In the genomic region with DNA sequence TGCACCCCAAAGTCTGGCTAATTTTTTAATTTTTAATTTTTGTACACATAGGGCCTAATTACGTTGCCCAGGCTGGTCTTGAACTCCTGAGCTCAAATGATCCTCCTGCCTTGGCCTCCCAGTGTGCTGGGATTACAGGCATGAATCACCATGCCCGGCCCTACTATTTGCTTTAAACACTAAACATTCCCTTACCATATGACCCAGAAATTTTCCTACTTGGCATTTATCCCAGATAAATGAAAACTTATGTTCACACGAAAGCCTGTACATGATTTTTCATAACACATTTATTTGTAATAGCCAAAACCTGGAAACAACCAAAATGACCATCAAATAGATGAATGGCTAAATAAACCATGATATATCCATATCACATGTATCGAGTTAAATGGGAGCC, we compare ENCODE assay signal across 18 cellular contexts. TPM values are rescaled to one million over a fixed set of nuclear protein-coding genes. Genes with fewer than 3 reads are reported as not detected.
DNase-seq lines count a peak whose midpoint lies in the region; ATAC-seq, FAIRE-seq and TF ChIP-seq lines count a peak whose summit lies in the region.
"Had no signal": no experiment of that assay in that cellular context is flagged by ENCODE, and none has a peak within 500 bp of the region (broad histone marks: within the 10 kb centered on the region; RNA-seq: fewer than 3 reads in every experiment).

No MANE protein-coding gene starts in this region.

- CTCF ChIA-PET in A549 (lab: Yijun Ruan, JAX) (no interaction called here), OCI-LY7 (lab: Charles Lee; ENCODE audit: unreplicated experiment) (no interaction called here), HepG2 (lab: Yijun Ruan, JAX; ENCODE audit: low intra/inter-chr PET ratio, low total read pairs) (no interaction called here)

- H3K27ac ChIP-seq in A549 (no peak overlapping the region), OCI-LY7 (ENCODE audit: low read depth, low read length, poor library complexity, severe bottlenecking) (no peak overlapping the region), HepG2 (ENCODE audit: extremely low read length, insufficient read depth, low read length) (no peak overlapping the region)
- H3K27ac ChIP-seq: C4-2B, SK-N-MC had no signal

- H3K4me1 Mint-ChIP-seq in HFFc6 (ENCODE audit: low read depth) = no peaks in the 10 kb centered on the region

- H4K20me1 ChIP-seq in OCI-LY7 (ENCODE audit: insufficient read depth, low read length) = no peaks in the 10 kb centered on the region
- H4K20me1 ChIP-seq in HepG2 (ENCODE audit: insufficient read depth, low read length) = no peaks in the 10 kb centered on the region

- H3K27me3 ChIP-seq in HepG2 (ENCODE audit: control insufficient read depth in 1 of 2, insufficient read depth in 2 of 2, low read length in 2 of 2) = no peaks in the 10 kb centered on the region

- POLR2A ChIA-PET in A549 (lab: Yijun Ruan, JAX) (no interaction called here), OCI-LY7 (lab: Charles Lee) (no interaction called here), HepG2 (lab: Yijun Ruan, JAX) (no interaction called here)

- H3K79me2 ChIP-seq in OCI-LY7 (ENCODE audit: insufficient read depth, low read depth, low read length) (no peaks in the 10 kb centered on the region), HepG2 (ENCODE audit: insufficient read depth, low read length) (no peaks in the 10 kb centered on the region)

- BruUV-seq in OCI-LY7 (replicated peaks; lab: Mats Ljungman, UMichigan) (no TSS peak), HepG2 (replicated peaks; lab: Mats Ljungman, UMichigan) (no TSS peak)

- TF ChIP-seq CTCF in A549 (IDR thresholded peaks at IDR 0.05) = no peak
- TF ChIP-seq CTCF in HFFc6 (IDR thresholded peaks at IDR 0.05) = no peak
- no peak for TF ChIP-seq CTCF in cardiac fibroblast (IDR thresholded peaks at IDR 0.05; ENCODE audit: low read depth, low read length)
- no peak for TF ChIP-seq CTCF in OCI-LY7 (conservative IDR thresholded peaks at IDR 0.05; ENCODE audit: low read length)
- no peak for TF ChIP-seq CTCF in HepG2 (CRISPR knock-in tag; IDR thresholded peaks at IDR 0.05)

- intact Hi-C loops in OCI-LY7 (cut with micrococcal nuclease; ENCODE audit: unreplicated experiment) (no loop called here), HepG2 (cut with micrococcal nuclease; ENCODE audit: unreplicated experiment) (no loop called here)

- H3K9me2 ChIP-seq in OCI-LY7 (ENCODE audit: insufficient read depth, low read length) = no peaks in the 10 kb centered on the region

- no peak overlapping the region for H3K9ac ChIP-seq in HepG2 (ENCODE audit: insufficient read depth, low read depth, low read length)

- no peaks in the 10 kb centered on the region for H3K9me3 ChIP-seq in A549
- no peaks in the 10 kb centered on the region for H3K9me3 ChIP-seq in OCI-LY7 (ENCODE audit: low read length)
- no peaks in the 10 kb centered on the region for H3K9me3 ChIP-seq in HepG2 (ENCODE audit: low read length)
- H3K9me3 ChIP-seq: HAP-1 had no signal

- in situ Hi-C loops in HepG2 (cut with HindIII; ENCODE audit: extremely low pct_ligation_motif_present, low pct_unique_long_range_greater_than_20kb) = no loop called here

- no peak for TF ChIP-seq RAD21 in A549 (conservative IDR thresholded peaks at IDR 0.05 in 1 of 2, IDR thresholded peaks at IDR 0.05 in 1 of 2)
- TF ChIP-seq RAD21 in HepG2 (CRISPR knock-in tag; IDR thresholded peaks at IDR 0.05) = no peak

- FAIRE-seq in A549 (lab: Jason Lieb, UNC) (no peak), HepG2 (lab: Jason Lieb, UNC) (no peak)
- FAIRE-seq: A204.1, RCC 7860 had no signal

- no peaks in the 10 kb centered on the region for H3K4me1 ChIP-seq in A549
- peaks cover 16% of the 10 kb centered on the region for H3K4me1 ChIP-seq in OCI-LY7 (ENCODE audit: insufficient read depth, low read length, poor library complexity, severe bottlenecking)
- H3K4me1 ChIP-seq in HepG2 (ENCODE audit: insufficient read depth, low read length) = no peaks in the 10 kb centered on the region
- H3K4me1 ChIP-seq: HAP-1 had no signal

- DNase-seq in A549 (ENCODE audit: low read depth in 1 of 2, low spot score in 1 of 2) = peak in 1 of 2 experiments; percentile 38
- peak; percentile 8 for DNase-seq in HFFc6
- DNase-seq in cardiac fibroblast (ENCODE audit: low read depth in 2 of 2) = peak; percentile 52 to 62
- DNase-seq in fibroblast of peridontal ligament (ENCODE audit: extremely low read depth) = peak; percentile 49
- DNase-seq in OCI-LY7 (ENCODE audit: low spot score) = no peak
- DNase-seq in HepG2 (ENCODE audit: low spot score) = no peak
- DNase-seq in NCI-H524 treated with DMSO at 0.1 percent for 48 hours (lab: John Stamatoyannopoulos, UW) = no peak
- DNase-seq in UCSD-AML1 (lab: John Stamatoyannopoulos, UW; ENCODE audit: unreplicated experiment) = no peak
- DNase-seq: KBM-7, MM.1S, NCI-H1092 treated with DMSO at 0.1 percent for 48 hours, NCI-H510A treated with DMSO at 0.1 percent for 48 hours, Right ventricle myocardium superior had no signal

- no peak overlapping the region for H2AFZ ChIP-seq in OCI-LY7 (ENCODE audit: low read length)
- no peak overlapping the region for H2AFZ ChIP-seq in HepG2 (ENCODE audit: low read length)

- no peak overlapping the region for H3K4me3 ChIP-seq in A549
- no peak overlapping the region for H3K4me3 ChIP-seq in cardiac fibroblast (replicated peaks in 1 of 2; ENCODE audit: low read depth in 2 of 2, low read length in 2 of 2)
- no peak overlapping the region for H3K4me3 ChIP-seq in OCI-LY7 (ENCODE audit: low read depth, low read length, poor library complexity, severe bottlenecking)
- H3K4me3 ChIP-seq in HepG2 (replicated peaks in 1 of 3; ENCODE audit: insufficient read depth in 1 of 3, low read depth in 2 of 3, low read length in 3 of 3) = no peak overlapping the region
- H3K4me3 ChIP-seq: HAP-1, SK-N-MC had no signal

- H3K27ac Mint-ChIP-seq in HFFc6 = no peak overlapping the region

- no peak overlapping the region for H3K4me3 Mint-ChIP-seq in HFFc6

- TF ChIP-seq POLR2A in A549 (IDR thresholded peaks at IDR 0.05; ENCODE audit: low read length) = no peak
- no peak for TF ChIP-seq POLR2A in HepG2 (IDR thresholded peaks at IDR 0.05; ENCODE audit: insufficient read depth in 1 of 2, low read depth in 2 of 2, low read length in 2 of 2)

- no peaks in the 10 kb centered on the region for H3K9me3 Mint-ChIP-seq in HFFc6

- H3K4me2 ChIP-seq in A549 (no peak overlapping the region), OCI-LY7 (ENCODE audit: low read length) (no peak overlapping the region), HepG2 (ENCODE audit: low read depth, low read length) (no peak overlapping the region)

- no peak for TF ChIP-seq EP300 in A549 (IDR thresholded peaks at IDR 0.05)
- TF ChIP-seq EP300 in HepG2 (IDR thresholded peaks at IDR 0.05; ENCODE audit: low read depth in 2 of 2, low read length in 2 of 2) = no peak
- TF ChIP-seq EP300 in HepG2 (CRISPR knock-in tag; IDR thresholded peaks at IDR 0.05; ENCODE audit: borderline replicate concordance) = no peak

- H3K27me3 Mint-ChIP-seq in HFFc6 (ENCODE audit: insufficient read depth) = no peaks in the 10 kb centered on the region; the same call in 1 of the 2 replicates

- H3K36me3 ChIP-seq in OCI-LY7 (ENCODE audit: insufficient read depth, low read length) (no peaks in the 10 kb centered on the region), HepG2 (replicated peaks in 1 of 2; ENCODE audit: control insufficient read depth in 1 of 2, insufficient read depth in 2 of 2, low read length in 2 of 2) (no peaks in the 10 kb centered on the region)
- H3K36me3 ChIP-seq: HAP-1 had no signal

- ATAC-seq in A549 (no peak), HepG2 (no peak)

- 55% methylated on average over 4 of the region's 4 CpGs for WGBS in A549 (ENCODE audit: missing lambda C conversion rate)
- WGBS in HepG2 (ENCODE audit: low lambda C conversion rate) = 74% methylated on average over 4 of the region's 4 CpGs

- no peaks in the 10 kb centered on the region for H3K36me3 Mint-ChIP-seq in HFFc6 (ENCODE audit: low read depth)

TF ChIP-seq in A549, 52 proteins besides CTCF, POLR2A, EP300 and RAD21 (continues in another document):
- no peak for TF ChIP-seq FOSL2 (IDR thresholded peaks at IDR 0.05)
- 0 out of 2 replicates have a peak, but pooled peaks have one; percentile 22 for TF ChIP-seq FOSL2 (CRISPR knock-in tag; IDR thresholded peaks at IDR 0.05)

TF ChIP-seq in HepG2, 621 proteins besides CTCF, POLR2A, EP300 and RAD21 (continues in another document):
- TF ChIP-seq ZBTB7B (CRISPR knock-in tag; IDR thresholded peaks at IDR 0.05) (no peak), RBM39 (IDR thresholded peaks at IDR 0.05; ENCODE audit: low read depth, low read length, poor library complexity, severe bottlenecking) (no peak)

RNA-seq across cellular contexts. Expression of a gene that starts 35.8 kb away (rescaled TPM):
- polyA plus RNA-seq in A549 (2011; rRNA removed) = 521 and 711 TPM in 2 replicates
- polyA plus RNA-seq in A549 (2012; cell fraction: cytosol; rRNA removed) = 320 and 532 TPM in 2 replicates
- polyA plus RNA-seq in A549 (2012; cell fraction: nucleus; rRNA removed) = 98.9 and 237 TPM in 2 replicates
- polyA plus RNA-seq in A549 (2017; fragmentation: RNase III; extraction: RNeasy Plus Mini Kit Qiagen cat#74134 plus additional on column Dnase treatment) = 534 to 612 TPM (median 540 TPM) in 3 replicates
- polyA minus RNA-seq in A549 (2011; rRNA and poly(A)+ RNA removed) = 97.1 and 134 TPM in 2 replicates
- 100 to 1,000 TPM; 181 to 275 (median 249) TPM for total RNA-seq in HFFc6 (2021; fragmentation: NEBNext Ultra II Directional; extraction: Animal tissue kit (Norgen Biotek cat#: 25700))
- 255 and 373 TPM in 2 replicates for total RNA-seq in OCI-LY7 (2014; rRNA removed; shearing (Covaris generic))
- total RNA-seq in OCI-LY7 (2022) = 135 and 161 TPM in 2 replicates
- 466 and 655 TPM in 2 replicates for total RNA-seq in HepG2 (2016; rRNA removed; fragmentation: Illumina TruSeq; extraction: Trizol)
- 163 and 167 TPM in 2 replicates for total RNA-seq in HepG2 (2016; cell fraction: cytosol; rRNA removed; fragmentation: Illumina TruSeq; extraction: Trizol; ENCODE audit: low read depth)
- 464 and 703 TPM in 2 replicates for total RNA-seq in HepG2 (2016; cell fraction: insoluble cytoplasmic fraction; rRNA removed; fragmentation: Illumina TruSeq; extraction: Trizol)
- 156 and 158 TPM in 2 replicates for total RNA-seq in HepG2 (2016; cell fraction: membrane; rRNA removed; fragmentation: Illumina TruSeq; extraction: Trizol)
- total RNA-seq in HepG2 (2016; cell fraction: nucleus; rRNA removed; fragmentation: Illumina TruSeq; extraction: Trizol) = 154 and 170 TPM in 2 replicates
- polyA plus RNA-seq in HepG2 (2011; rRNA removed) = 219 and 263 TPM in 2 replicates
- 226 and 341 TPM in 2 replicates for polyA plus RNA-seq in HepG2 (2011; cell fraction: cytosol; rRNA removed)
- polyA plus RNA-seq in HepG2 (2011; cell fraction: nucleus; rRNA removed) = 45.6 and 70.1 TPM in 2 replicates
- 314 and 392 TPM in 2 replicates for polyA plus RNA-seq in HepG2 (2012)
- 179 and 209 TPM in 2 replicates for polyA plus RNA-seq in HepG2 (2016; cell fraction: cytosol; fragmentation: Illumina TruSeq; extraction: Trizol; ENCODE audit: low read depth)
- polyA plus RNA-seq in HepG2 (2016; cell fraction: insoluble cytoplasmic fraction; fragmentation: Illumina TruSeq; extraction: Trizol; ENCODE audit: low read depth) = 671 and 732 TPM in 2 replicates
- polyA plus RNA-seq in HepG2 (2016; cell fraction: membrane; fragmentation: Illumina TruSeq; extraction: Trizol; ENCODE audit: low read depth) = 158 and 161 TPM in 2 replicates
- 262 and 271 TPM in 2 replicates for polyA plus RNA-seq in HepG2 (2016; cell fraction: nucleus; fragmentation: Illumina TruSeq; extraction: Trizol; ENCODE audit: insufficient read depth, low read depth)
- polyA minus RNA-seq in HepG2 (2011; rRNA and poly(A)+ RNA removed; ENCODE audit: low replicate concordance) = 54.3 and 179 TPM in 2 replicates
- polyA minus RNA-seq in HepG2 (2011; cell fraction: cytosol; rRNA and poly(A)+ RNA removed) = 50.5 and 67.1 TPM in 2 replicates
- polyA minus RNA-seq in HepG2 (2011; cell fraction: nucleus; rRNA and poly(A)+ RNA removed) = 41.3 and 58.2 TPM in 2 replicates

Comparison
In these comparisons a context has a peak if more than half of its experiments do, and no peak if none do; other contexts are left out.
1. DNase-seq: peak in HFFc6 (single experiment), cardiac fibroblast (2 of 2) and fibroblast of peridontal ligament (single experiment); none in OCI-LY7 (single experiment), HepG2 (single experiment), NCI-H524 treated with DMSO at 0.1 percent for 48 hours (single experiment) and UCSD-AML1 (single experiment).